8 cellular contexts compared by ENCODE assay signal in genomic region chr7:23105644-23106490, GRCh38.
DNase-seq lines count a peak whose midpoint lies in the region; ATAC-seq and TF ChIP-seq lines count a peak whose summit lies in the region.

A gene with protein sequence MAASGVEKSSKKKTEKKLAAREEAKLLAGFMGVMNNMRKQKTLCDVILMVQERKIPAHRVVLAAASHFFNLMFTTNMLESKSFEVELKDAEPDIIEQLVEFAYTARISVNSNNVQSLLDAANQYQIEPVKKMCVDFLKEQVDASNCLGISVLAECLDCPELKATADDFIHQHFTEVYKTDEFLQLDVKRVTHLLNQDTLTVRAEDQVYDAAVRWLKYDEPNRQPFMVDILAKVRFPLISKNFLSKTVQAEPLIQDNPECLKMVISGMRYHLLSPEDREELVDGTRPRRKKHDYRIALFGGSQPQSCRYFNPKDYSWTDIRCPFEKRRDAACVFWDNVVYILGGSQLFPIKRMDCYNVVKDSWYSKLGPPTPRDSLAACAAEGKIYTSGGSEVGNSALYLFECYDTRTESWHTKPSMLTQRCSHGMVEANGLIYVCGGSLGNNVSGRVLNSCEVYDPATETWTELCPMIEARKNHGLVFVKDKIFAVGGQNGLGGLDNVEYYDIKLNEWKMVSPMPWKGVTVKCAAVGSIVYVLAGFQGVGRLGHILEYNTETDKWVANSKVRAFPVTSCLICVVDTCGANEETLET (plus strand): TSS chr7:23105785. CDS start chr7:23106027, 242 bp downstream.

- ATAC-seq in HG03196 (IDR thresholded peaks at IDR 0.05; ENCODE audit: unreplicated experiment), result peak; percentile 97

- TF ChIP-seq POLR2A in GM18951 (IDR thresholded peaks at IDR 0.05; ENCODE audit: extremely low read depth, insufficient read depth, insufficient read length), result peak; percentile 94

- in situ Hi-C loops in GM18951 (cut with MboI; ENCODE audit: low sequenced_read_pairs, unreplicated experiment), result no loop called here

- DNase-seq in AG08396 (ENCODE audit: low spot score) (peak; percentile 95), NCI-H345 (lab: John Stamatoyannopoulos, UW) (peak; percentile 96), inferior parietal cortex (ENCODE audit: extremely low spot score) (peak; percentile 96)
- peak; percentile 86 to 93 (median 90) for DNase-seq in activated CD4-positive, CD25-positive, alpha-beta regulatory T cell (lab: John Stamatoyannopoulos, UW)
- DNase-seq in central memory CD4-positive, alpha-beta T cell, result peak; percentile 92
- peak; percentile 90 to 97 for DNase-seq in stimulated activated CD4-positive, alpha-beta T cell treated with anti-CD3 and anti-CD28 coated beads, Interleukin-12 subunit alpha, Interleukin-12 subunit beta, amount 100 ng/mL, for 24 hours (ENCODE audit: low read depth in 2 of 2)

Comparison
In these comparisons a context has a peak if more than half of its experiments do, and no peak if none do; other contexts are left out.
1. Peak in every context shown above with its lines: DNase-seq and ATAC-seq.